In the genomic region with DNA sequence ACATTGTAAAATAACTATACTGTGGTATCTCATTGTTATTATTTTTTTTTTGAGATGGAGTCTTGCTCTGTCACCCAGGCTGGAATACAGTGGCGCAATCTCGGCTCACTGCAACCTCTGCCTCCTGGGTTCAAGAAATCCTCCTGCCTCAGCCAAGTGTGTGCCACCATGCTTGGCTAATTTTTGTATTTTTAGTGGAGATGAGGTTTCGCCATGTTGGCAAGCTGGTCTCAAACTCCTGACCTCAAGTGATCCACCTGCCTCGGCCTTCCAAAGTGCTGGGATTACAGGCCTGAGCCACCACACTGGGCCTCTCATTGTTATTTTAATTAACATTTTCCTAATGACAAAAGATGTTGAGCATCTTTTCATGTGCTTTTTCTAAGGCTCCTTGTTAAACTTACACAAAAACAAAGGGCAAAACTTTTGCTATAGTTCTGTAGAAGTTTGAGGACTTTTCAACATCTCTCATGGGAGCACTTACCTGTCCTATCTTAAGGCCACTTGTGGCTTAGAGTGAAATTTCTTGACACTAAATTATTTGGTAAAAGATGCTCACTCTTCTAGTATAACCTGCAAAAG, we compare ENCODE assay signal across 4 cellular contexts. TPM values are rescaled to one million over a fixed set of nuclear protein-coding genes. Genes with fewer than 3 reads are reported as not detected.
"Had no signal": no experiment of that assay in that cellular context is flagged by ENCODE, and none has a peak within 500 bp of the region (broad histone marks: within the 10 kb centered on the region; RNA-seq: fewer than 3 reads in every experiment).

No MANE protein-coding gene starts in this region.

RNA-seq across cellular contexts. Expression of gene DLGAP1, which starts 39.7 kb away (rescaled TPM):
- total RNA-seq: H4, HepG2, HT1080 had no signal
- polyA plus RNA-seq: IgD-negative memory B cell had no signal
